ENCODE assay signal across 24 cellular contexts in genomic region chr16:3115011-3115410, GRCh38. TPM values are rescaled to one million over a fixed set of nuclear protein-coding genes. Genes with fewer than 3 reads are reported as not detected.
"Had no signal": no experiment of that assay in that cellular context is flagged by ENCODE, and none has a peak within 500 bp of the region (broad histone marks: within the 10 kb centered on the region; RNA-seq: fewer than 3 reads in every experiment).

No MANE protein-coding gene starts in this region.

- H3K36me3 ChIP-seq: neutrophil had no signal

- H3K9me3 ChIP-seq: lower lobe of right lung, neutrophil, stomach had no signal

- H3K27ac ChIP-seq: cardiac muscle cell, epithelial cell of prostate, lower lobe of right lung, neutrophil, stomach had no signal

- H3K4me1 Mint-ChIP-seq: activated naive CD4-positive, alpha-beta T cell treated with anti-CD3 and anti-CD28 coated beads, Interleukin-2, amount 50 U/mL, for 24 hours; stimulated activated effector memory CD8-positive, alpha-beta T cell treated with anti-CD3 and anti-CD28 coated beads, Interleukin-12 subunit alpha, Interleukin-12 subunit beta, amount 100 ng/mL, for 72 hours had no signal

- H3K4me3 Mint-ChIP-seq: activated naive CD4-positive, alpha-beta T cell treated with anti-CD3 and anti-CD28 coated beads, Interleukin-2, amount 50 U/mL, for 24 hours; activated T-cell treated with anti-CD3 and anti-CD28 coated beads, Interleukin-2, amount 50 U/mL, for 72 hours; effector memory CD8-positive, alpha-beta T cell; stimulated activated effector memory CD8-positive, alpha-beta T cell treated with anti-CD3 and anti-CD28 coated beads, Interleukin-12 subunit alpha, Interleukin-12 subunit beta, amount 100 ng/mL, for 72 hours had no signal

- H3K9me3 Mint-ChIP-seq: activated naive CD4-positive, alpha-beta T cell treated with anti-CD3 and anti-CD28 coated beads, Interleukin-2, amount 50 U/mL, for 24 hours; activated T-cell treated with anti-CD3 and anti-CD28 coated beads, Interleukin-2, amount 50 U/mL, for 72 hours; effector memory CD8-positive, alpha-beta T cell; stimulated activated effector memory CD8-positive, alpha-beta T cell treated with anti-CD3 and anti-CD28 coated beads, Interleukin-12 subunit alpha, Interleukin-12 subunit beta, amount 100 ng/mL, for 72 hours had no signal

- H3K27me3 ChIP-seq: cardiac muscle cell, stomach had no signal

- H3K27ac Mint-ChIP-seq: activated naive CD4-positive, alpha-beta T cell treated with anti-CD3 and anti-CD28 coated beads, Interleukin-2, amount 50 U/mL, for 24 hours; activated T-cell treated with anti-CD3 and anti-CD28 coated beads, Interleukin-2, amount 50 U/mL, for 72 hours; effector memory CD8-positive, alpha-beta T cell; stimulated activated effector memory CD8-positive, alpha-beta T cell treated with anti-CD3 and anti-CD28 coated beads, Interleukin-12 subunit alpha, Interleukin-12 subunit beta, amount 100 ng/mL, for 72 hours had no signal

- H3K4me3 ChIP-seq: cardiac muscle cell, lower lobe of right lung, stomach had no signal

- DNase-seq: activated CD4-positive, alpha-beta T cell treated with anti-CD3 and anti-CD28 coated beads, Interleukin-2, amount 50 U/mL, for 1 hour; activated CD8-positive, alpha-beta memory T cell treated with anti-CD3 and anti-CD28 coated beads for 24 hours; activated CD8-positive, alpha-beta memory T cell treated with anti-CD3 and anti-CD28 coated beads, Interleukin-2, amount 50 U/mL, for 48 hours; activated gamma-delta T cell; activated T-cell treated with anti-CD3 and anti-CD28 coated beads, Interleukin-2, amount 50 U/mL, for 72 hours; dermis blood vessel endothelial cell; effector memory CD8-positive, alpha-beta T cell; foreskin fibroblast; hippocampal formation; islet precursor cell; lower lobe of right lung; stimulated activated CD4-positive, alpha-beta T cell treated with anti-CD3 and anti-CD28 coated beads, Interleukin-15, amount 100 ng/mL, for 24 hours; stimulated activated CD4-positive, alpha-beta T cell treated with anti-CD3 and anti-CD28 coated beads, Interleukin-4, amount 100 ng/mL, for 1 hour; stomach; T1000; trophoblast cell had no signal

- H3K27me3 Mint-ChIP-seq: activated naive CD4-positive, alpha-beta T cell treated with anti-CD3 and anti-CD28 coated beads, Interleukin-2, amount 50 U/mL, for 24 hours; effector memory CD8-positive, alpha-beta T cell had no signal

RNA-seq across cellular contexts. Expression of gene ZSCAN10, which starts 15.9 kb away (rescaled TPM):
- total RNA-seq: chondrocyte, dermis blood vessel endothelial cell, lower lobe of right lung, skeletal muscle tissue, stomach had no signal
- polyA plus RNA-seq: adipose tissue, cardiac muscle cell, stomach had no signal
